ENCODE assay signal across 15 cellular contexts in genomic region chr1:47579809-47580208, GRCh38.
A peak's percentile ranks its signal among the peaks of the same experiment; 100 is the strongest.
DNase-seq lines count a peak whose midpoint lies in the region; ATAC-seq, FAIRE-seq and TF ChIP-seq lines count a peak whose summit lies in the region.
"Had no signal": no experiment of that assay in that cellular context is flagged by ENCODE, and none has a peak within 500 bp of the region (broad histone marks: within the 10 kb centered on the region; RNA-seq: fewer than 3 reads in every experiment).

No MANE protein-coding gene starts in this region.

- no peak for TF ChIP-seq CTCF in K562 (IDR thresholded peaks at IDR 0.05 in 2 of 3, conservative IDR thresholded peaks at IDR 0.05 in 1 of 3; ENCODE audit: insufficient read depth in 2 of 3, low read depth in 1 of 3, low read length in 3 of 3)
- no peak for TF ChIP-seq CTCF in endodermal cell (conservative IDR thresholded peaks at IDR 0.05)
- no peak for TF ChIP-seq CTCF in spleen (IDR thresholded peaks at IDR 0.05 in 8 of 11, conservative IDR thresholded peaks at IDR 0.05 in 3 of 11)

- TF ChIP-seq POLR2A in K562 (conservative IDR thresholded peaks at IDR 0.05): no peak
- no peak for TF ChIP-seq POLR2A in spleen (IDR thresholded peaks at IDR 0.05)

- H3K36me3 ChIP-seq in K562 (ENCODE audit: control insufficient read depth, insufficient read depth, low read length) (no peaks in the 10 kb centered on the region), endodermal cell (ENCODE audit: control insufficient read depth, insufficient read depth, low read length) (no peaks in the 10 kb centered on the region), mesodermal cell (ENCODE audit: control insufficient read depth, insufficient read depth, low read length) (no peaks in the 10 kb centered on the region), spleen (no peaks in the 10 kb centered on the region)

- DNase-seq in K562 (ENCODE audit: extremely low read depth in 1 of 4, low spot score in 3 of 4): no peak
- peak; percentile 3 for DNase-seq in endodermal cell
- DNase-seq in spleen: peak; percentile 11
- no peak for DNase-seq in GM03348 (ENCODE audit: low spot score)
- DNase-seq in NCI-H226: no peak
- DNase-seq: CD8-positive, alpha-beta T cell; COR-L47; DMS53; GF-D8 had no signal

- no peaks in the 10 kb centered on the region for H3K9me3 Mint-ChIP-seq in endodermal cell
- H3K9me3 Mint-ChIP-seq: CD14-positive monocyte; CD8-positive, alpha-beta T cell had no signal

- POLR2A ChIA-PET in K562 (lab: Yijun Ruan, JAX): interaction anchor here (0.8 to 1.5 kb wide), 6 partner anchors 10 to 72 kb away, joined by 3 to 5 read pairs (median 4); no protein-coding TSS in a partner anchor

- TF ChIP-seq RAD21 in K562 (CRISPR knock-in tag; conservative IDR thresholded peaks at IDR 0.05 in 1 of 2, IDR thresholded peaks at IDR 0.05 in 1 of 2): no peak

- ATAC-seq in K562: no peak
- ATAC-seq in HG02870 (IDR thresholded peaks at IDR 0.05; ENCODE audit: unreplicated experiment): no peak
- ATAC-seq: CD8-positive, alpha-beta T cell; HCT116 had no signal

- H4K20me1 ChIP-seq in K562 (replicated peaks; ENCODE audit: control insufficient read depth, insufficient read depth, low read length): no peaks in the 10 kb centered on the region; the same call in 1 of the 2 replicates

- WGBS in K562 (ENCODE audit: insufficient coverage, low coverage, missing lambda C conversion rate): 0% methylated on average over 2 of the region's 2 CpGs
- 70 to 88% methylated on average over 2 of the region's 2 CpGs for WGBS in endodermal cell (ENCODE audit: insufficient coverage in 1 of 2, insufficient read length in 1 of 2), 2 experiments
- 92 to 100% methylated on average over 2 of the region's 2 CpGs for WGBS in mesodermal cell (ENCODE audit: insufficient coverage in 2 of 2), 2 experiments
- 49 to 66% (median 65%) methylated on average over 2 of the region's 2 CpGs for WGBS in spleen, 5 donors

- in situ Hi-C loops in K562 (cut with MboI): no loop called here

- no peaks in the 10 kb centered on the region for H3K9me1 ChIP-seq in K562 (ENCODE audit: control insufficient read depth, insufficient read depth, low read length)

- H3K27ac Mint-ChIP-seq in endodermal cell: no peak overlapping the region
- H3K27ac Mint-ChIP-seq: CD14-positive monocyte; CD8-positive, alpha-beta T cell had no signal

- H3K4me1 Mint-ChIP-seq in endodermal cell: peaks cover 12% of the 10 kb centered on the region
- H3K4me1 Mint-ChIP-seq: CD14-positive monocyte had no signal

- intact Hi-C loops in K562 (cut with micrococcal nuclease): no loop called here
- intact Hi-C loops in spleen (cut with DNase I; ENCODE audit: low total_unique reads): no loop called here

- H2AFZ ChIP-seq in K562 (ENCODE audit: low read depth, low read length): no peak overlapping the region

- H3K79me2 ChIP-seq in K562 (ENCODE audit: control insufficient read depth, insufficient read depth, low read length): no peaks in the 10 kb centered on the region

- no peaks in the 10 kb centered on the region for H3K36me3 Mint-ChIP-seq in endodermal cell (ENCODE audit: low read depth)
- H3K36me3 Mint-ChIP-seq: CD14-positive monocyte; CD8-positive, alpha-beta T cell had no signal

- H3K27ac ChIP-seq in K562 (ENCODE audit: extremely low read depth, low read depth, low read length): no peak overlapping the region
- no peak overlapping the region for H3K27ac ChIP-seq in endodermal cell (ENCODE audit: low read depth, low read length)
- peak overlapping the region; percentile 76 for H3K27ac ChIP-seq in mesodermal cell (ENCODE audit: low read depth, low read length, severe bottlenecking)
- H3K27ac ChIP-seq in spleen: peak overlapping the region in 5 of 8 donors; percentile 37 to 69 (median 65)
- H3K27ac ChIP-seq: HL-60 had no signal

- H3K27me3 ChIP-seq in K562 (ENCODE audit: control insufficient read depth in 2 of 2, insufficient read depth in 2 of 2, low read length in 2 of 2) (peaks cover 26 to 64% of the 10 kb centered on the region in 2 experiments), endodermal cell (ENCODE audit: control insufficient read depth, insufficient read depth, low read length, poor library complexity, severe bottlenecking) (peaks cover 1% of the 10 kb centered on the region), spleen (replicated peaks in 1 of 7) (peaks cover 0 to 47% (median 0%) of the 10 kb centered on the region in 7 donors)

- CTCF ChIA-PET in K562 (lab: Yijun Ruan, JAX; ENCODE audit: low intra/inter-chr PET ratio): no interaction called here

- H3K4me1 ChIP-seq in K562 (replicated peaks in 1 of 2; ENCODE audit: control insufficient read depth in 2 of 2, insufficient read depth in 2 of 2, low read length in 2 of 2) (peaks cover 0 to 3% of the 10 kb centered on the region in 2 experiments; a peak in 1 of 5 replicates), endodermal cell (ENCODE audit: control insufficient read depth, insufficient read depth, low read length) (no peaks in the 10 kb centered on the region), mesodermal cell (ENCODE audit: control insufficient read depth, insufficient read depth, low read length, poor library complexity, severe bottlenecking) (peaks cover 69% of the 10 kb centered on the region), spleen (peaks cover 0 to 7% (median 0%) of the 10 kb centered on the region in 6 donors)

- no peak overlapping the region for H3K4me2 ChIP-seq in K562 (ENCODE audit: insufficient read depth, low read length)

- H3K4me3 Mint-ChIP-seq in endodermal cell: no peak overlapping the region
- H3K4me3 Mint-ChIP-seq: CD14-positive monocyte; CD8-positive, alpha-beta T cell had no signal

- H3K4me3 ChIP-seq in K562 (no peak overlapping the region), endodermal cell (ENCODE audit: low read length) (no peak overlapping the region), mesodermal cell (ENCODE audit: extremely low read depth, insufficient read depth, low read length, poor library complexity, severe bottlenecking) (no peak overlapping the region), spleen (no peak overlapping the region)

- no TSS peak for BruUV-seq in K562 (replicated peaks; lab: Mats Ljungman, UMichigan)

- H3K9ac ChIP-seq in K562 (ENCODE audit: insufficient read depth in 1 of 2, low read depth in 2 of 2, low read length in 2 of 2) (no peak overlapping the region), endodermal cell (ENCODE audit: extremely low read depth, low read length, poor library complexity, severe bottlenecking) (no peak overlapping the region)

- FAIRE-seq in K562 (lab: Jason Lieb, UNC): no peak
- FAIRE-seq: H54 had no signal

- no peak for TF ChIP-seq EP300 in K562 (IDR thresholded peaks at IDR 0.05; ENCODE audit: low read length)

- H3K9me3 ChIP-seq in K562 (replicated peaks; ENCODE audit: control insufficient read depth, insufficient read depth, low read depth, low read length): no peaks in the 10 kb centered on the region
- no peaks in the 10 kb centered on the region for H3K9me3 ChIP-seq in endodermal cell (ENCODE audit: control insufficient read depth, low read length)
- no peaks in the 10 kb centered on the region for H3K9me3 ChIP-seq in mesodermal cell (ENCODE audit: control insufficient read depth, low read length)
- no peaks in the 10 kb centered on the region for H3K9me3 ChIP-seq in spleen

- H3K27me3 Mint-ChIP-seq in endodermal cell (ENCODE audit: insufficient read depth): peaks cover 2% of the 10 kb centered on the region

TF ChIP-seq in K562, 482 proteins besides CTCF, POLR2A, EP300 and RAD21:
- TF ChIP-seq MXI1 (IDR thresholded peaks at IDR 0.05; ENCODE audit: low read depth, low read length): no peak
- no peak for TF ChIP-seq NUFIP1 (IDR thresholded peaks at IDR 0.05; ENCODE audit: partially characterized antibody)
- TF ChIP-seq RBM25 (IDR thresholded peaks at IDR 0.05; ENCODE audit: low read depth, low read length, severe bottlenecking): peak; percentile 81
- TF ChIP-seq BCOR (IDR thresholded peaks at IDR 0.05): peak; percentile 34; the same call in 1 of the 2 replicates
- TF ChIP-seq KDM1A (IDR thresholded peaks at IDR 0.05): peak in 1 of 2 experiments; percentile 31; a peak in 1 of 4 replicates

Comparison
In these comparisons a context has a peak if more than half of its experiments do, and no peak if none do; other contexts are left out.
1. DNase-seq: peak in endodermal cell (single experiment) and spleen (single experiment); none in K562 (0 of 4), GM03348 (single experiment) and NCI-H226 (single experiment).
2. H3K27ac ChIP-seq: peak in mesodermal cell (single experiment) and spleen (5 of 8); none in K562 (single experiment) and endodermal cell (single experiment).